Comparison of ENCODE assay signal across 8 cellular contexts in the genomic region with DNA sequence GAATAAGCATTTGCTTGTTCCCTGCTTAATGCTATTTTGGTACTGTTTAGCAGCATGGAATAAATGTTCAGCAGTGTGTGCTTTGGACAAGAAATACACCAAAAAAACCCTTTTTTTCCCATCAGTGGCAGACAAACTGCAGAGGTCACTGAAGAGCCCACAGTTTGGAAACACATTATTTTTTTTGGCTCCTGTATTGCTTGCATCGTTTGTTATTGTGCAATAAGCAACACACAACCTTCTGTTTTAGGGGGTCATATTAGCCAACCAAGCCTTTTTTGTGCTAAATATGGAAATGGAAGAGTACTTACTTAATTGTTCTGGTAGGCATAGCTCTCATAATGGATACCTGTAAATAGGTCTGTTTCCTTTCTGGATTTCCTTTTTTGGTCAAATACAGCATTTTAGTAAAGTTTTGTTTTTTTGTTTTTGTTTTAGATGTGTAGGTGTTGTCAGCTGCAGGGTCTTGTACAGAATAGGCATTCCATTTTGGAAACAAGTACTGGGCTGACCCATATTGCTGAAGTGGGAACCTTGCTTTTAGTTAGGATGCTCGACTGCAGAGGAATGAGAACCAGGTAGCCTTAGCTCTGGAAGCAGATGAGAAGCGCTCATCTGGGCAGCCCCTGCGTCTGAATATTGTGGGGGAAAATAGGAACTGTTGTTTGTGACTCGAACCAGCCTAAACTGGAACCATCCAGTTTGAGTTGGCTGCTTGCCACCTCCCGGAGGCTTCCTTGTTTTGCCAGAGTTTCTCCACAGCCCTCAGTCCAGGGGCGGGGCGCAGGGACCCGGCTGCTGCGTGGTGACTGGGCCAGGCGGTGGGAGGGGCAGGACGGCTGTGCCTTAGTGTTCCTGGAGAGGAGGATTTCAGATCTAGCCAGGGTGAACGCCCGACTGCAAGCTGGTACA. TPM values are rescaled to one million over a fixed set of nuclear protein-coding genes. Genes with fewer than 3 reads are reported as not detected.
DNase-seq lines count a peak whose midpoint lies in the region; ATAC-seq and TF ChIP-seq lines count a peak whose summit lies in the region.

No MANE protein-coding gene starts in this region.

- peaks cover 35% of the 10 kb centered on the region for H3K36me3 Mint-ChIP-seq in activated CD8-positive, alpha-beta T cell treated with anti-CD3 and anti-CD28 coated beads for 36 hours (ENCODE audit: low read depth)

- CTCF ChIA-PET in activated CD8-positive, alpha-beta T cell treated with anti-CD3 and anti-CD28 coated beads for 36 hours (lab: Charles Lee) = interaction anchor here (0.8 kb wide), 1 partner anchor 193 kb away, joined by 3 read pairs; no protein-coding TSS in a partner anchor

- peak overlapping the region; percentile 53 for H3K27ac Mint-ChIP-seq in activated CD8-positive, alpha-beta T cell treated with anti-CD3 and anti-CD28 coated beads for 36 hours

- POLR2A ChIA-PET in activated CD8-positive, alpha-beta T cell treated with anti-CD3 and anti-CD28 coated beads for 36 hours (lab: Charles Lee) = interaction anchor here (0.6 to 1.1 kb wide), 2 partner anchors 13 to 52 kb away, joined by 3 to 5 read pairs; no protein-coding TSS in a partner anchor

- H3K4me1 ChIP-seq in mucosa of descending colon (ENCODE audit: low read depth) (peaks cover 13% of the 10 kb centered on the region), stomach (peaks cover 28 to 92% (median 56%) of the 10 kb centered on the region in 4 donors)

- peak overlapping the region; percentile 40 for H3K4me3 Mint-ChIP-seq in activated CD8-positive, alpha-beta T cell treated with anti-CD3 and anti-CD28 coated beads for 36 hours

- H3K27me3 Mint-ChIP-seq in activated CD8-positive, alpha-beta T cell treated with anti-CD3 and anti-CD28 coated beads for 36 hours = no peaks in the 10 kb centered on the region

- no peak for TF ChIP-seq POLR2A in stomach (IDR thresholded peaks at IDR 0.05)

- H3K27me3 ChIP-seq in stomach = no peaks in the 10 kb centered on the region

- ATAC-seq in HG02610 (IDR thresholded peaks at IDR 0.05; ENCODE audit: unreplicated experiment) (peak; percentile 51), mucosa of descending colon (peak; percentile 100), GM19463 (IDR thresholded peaks at IDR 0.05; ENCODE audit: unreplicated experiment) (no peak)
- ATAC-seq in activated CD8-positive, alpha-beta T cell treated with anti-CD3 and anti-CD28 coated beads for 36 hours = peak; percentile 46

- no peaks in the 10 kb centered on the region for H3K9me3 Mint-ChIP-seq in activated CD8-positive, alpha-beta T cell treated with anti-CD3 and anti-CD28 coated beads for 36 hours

- intact Hi-C loops in activated CD8-positive, alpha-beta T cell treated with anti-CD3 and anti-CD28 coated beads for 36 hours (cut with micrococcal nuclease) = no loop called here
- intact Hi-C loops in mucosa of descending colon (cut with DNase I, micrococcal nuclease) = no loop called here
- intact Hi-C loops in stomach (cut with DNase I; ENCODE audit: low total_unique reads) = no loop called here

- TF ChIP-seq CTCF in activated CD8-positive, alpha-beta T cell treated with anti-CD3 and anti-CD28 coated beads for 36 hours (IDR thresholded peaks at IDR 0.05) = no peak
- TF ChIP-seq CTCF in mucosa of descending colon (IDR thresholded peaks at IDR 0.05) (no peak), stomach (IDR thresholded peaks at IDR 0.05) (no peak)

- no peaks in the 10 kb centered on the region for H3K9me3 ChIP-seq in mucosa of descending colon
- no peaks in the 10 kb centered on the region for H3K9me3 ChIP-seq in stomach

- peak; percentile 80 for DNase-seq in DMS53 treated with DMSO at 0.1 percent for 48 hours (lab: John Stamatoyannopoulos, UW; ENCODE audit: unreplicated experiment)
- peak; percentile 92 for DNase-seq in NCI-H345 (lab: John Stamatoyannopoulos, UW)
- peak; percentile 37 for DNase-seq in activated CD8-positive, alpha-beta T cell treated with anti-CD3 and anti-CD28 coated beads for 36 hours
- peak; percentile 96 for DNase-seq in fibroblast of gingiva (ENCODE audit: low read depth)
- DNase-seq in mucosa of descending colon = peak; percentile 97 to 98 (median 97)
- DNase-seq in stomach = peak; percentile 96

- 4 to 10% (median 8%) methylated on average over 10 to 14 of the region's 14 CpGs for WGBS in stomach, 5 donors

- H3K4me1 Mint-ChIP-seq in activated CD8-positive, alpha-beta T cell treated with anti-CD3 and anti-CD28 coated beads for 36 hours (ENCODE audit: low read depth) = peaks cover 60% of the 10 kb centered on the region

- H3K4me3 ChIP-seq in mucosa of descending colon (no peak overlapping the region), stomach (peak overlapping the region; percentile 35 to 42 (median 38))

- H3K36me3 ChIP-seq in mucosa of descending colon (ENCODE audit: low read depth) (no peaks in the 10 kb centered on the region), stomach (peaks cover 0 to 13% (median 5%) of the 10 kb centered on the region in 4 donors)

- peak; percentile 18 for TF ChIP-seq EP300 in stomach (IDR thresholded peaks at IDR 0.05)

- peak overlapping the region; percentile 83 to 90 (median 85) for H3K27ac ChIP-seq in stomach

RNA-seq across cellular contexts. Expression of a gene that starts 38.5 kb away (rescaled TPM):
- 10 to 100 TPM; 59.8 to 60.3 TPM for total RNA-seq in activated CD8-positive, alpha-beta T cell treated with anti-CD3 and anti-CD28 coated beads for 36 hours
- total RNA-seq in mucosa of descending colon = 10 to 100 TPM; 48.7 to 60.3 (median 50.6) TPM
- total RNA-seq in stomach = 100 to 1,000 TPM in 1 of 5 donors, 10 to 100 TPM in 4; 16.8 to 114 (median 44.9) TPM
- 10 to 100 TPM in 1 of 3 donors, 1 to 10 TPM in 2; 5.6 to 14.7 (median 8.7) TPM for polyA plus RNA-seq in stomach

Comparison
In these comparisons a context has a peak if more than half of its experiments do, and no peak if none do; other contexts are left out.
1. DNase-seq: peak in every context shown above with its lines; median percentile 97 in mucosa of descending colon; 96 in fibroblast of gingiva; 96 in stomach; 92 in NCI-H345; 80 in DMS53 treated with DMSO at 0.1 percent for 48 hours; 37 in activated CD8-positive, alpha-beta T cell treated with anti-CD3 and anti-CD28 coated beads for 36 hours.